ENCODE assay signal across 18 cellular contexts in the genomic region with DNA sequence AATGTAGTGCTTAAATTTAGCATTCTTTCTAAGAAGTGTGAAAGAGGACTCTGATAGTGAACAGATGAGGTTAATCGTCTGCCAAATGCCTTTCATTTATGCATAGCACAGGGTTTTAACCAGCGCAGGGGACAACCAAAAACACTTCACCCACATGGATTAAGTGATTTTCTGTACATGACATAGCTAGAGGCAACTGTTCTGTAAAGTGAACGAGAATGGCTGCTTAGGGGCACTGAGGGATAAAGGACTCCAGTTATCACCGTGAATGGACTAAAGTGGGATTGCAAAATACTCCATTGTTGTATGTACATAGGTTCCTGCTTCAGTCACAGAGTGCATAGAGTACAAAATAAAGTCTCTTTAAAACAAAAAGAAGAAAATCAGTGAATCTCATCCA.
"Had no signal": no experiment of that assay in that cellular context is flagged by ENCODE, and none has a peak within 500 bp of the region (broad histone marks: within the 10 kb centered on the region; RNA-seq: fewer than 3 reads in every experiment).

No MANE protein-coding gene starts in this region.

- DNase-seq: activated CD4-positive, alpha-beta T cell treated with anti-CD3 and anti-CD28 coated beads for 1 hour; activated effector memory CD4-positive, alpha-beta T cell treated with anti-CD3 and anti-CD28 coated beads, Interleukin-2, amount 50 U/mL, for 16 hours; activated naive CD4-positive, alpha-beta T cell treated with anti-CD3 and anti-CD28 coated beads, Interleukin-2, amount 50 U/mL, for 16 hours; activated T-cell treated with anti-CD3 and anti-CD28 coated beads, Interleukin-2, amount 50 U/mL, for 72 hours; aorta; gastrocnemius medialis; heart left ventricle; left lung; mucosa of descending colon; naive B cell; retina; stimulated activated CD4-positive, alpha-beta T cell treated with anti-CD3 and anti-CD28 coated beads, Interleukin-12 subunit alpha, Interleukin-12 subunit beta, amount 100 ng/mL, for 4 hours; stimulated activated CD4-positive, alpha-beta T cell treated with anti-CD3 and anti-CD28 coated beads, Interleukin-2, amount 100 ng/mL, for 24 hours; uterus; WERI-Rb-1 had no signal

- H3K27ac ChIP-seq: breast epithelium, coronary artery, gastrocnemius medialis, heart left ventricle, left lung, tibial nerve, uterus, WERI-Rb-1 had no signal

- H3K27me3 ChIP-seq: breast epithelium, gastrocnemius medialis, heart left ventricle, left lung, tibial nerve, uterus had no signal

- H3K9me3 ChIP-seq: breast epithelium, gastrocnemius medialis, heart left ventricle, left lung, mucosa of descending colon, tibial nerve, uterus had no signal

- H3K36me3 ChIP-seq: breast epithelium, gastrocnemius medialis, heart left ventricle, left lung, tibial nerve, uterus, WERI-Rb-1 had no signal

- ATAC-seq: activated T-cell treated with anti-CD3 and anti-CD28 coated beads, Interleukin-2, amount 50 U/mL, for 72 hours; gastrocnemius medialis; left lung; mucosa of descending colon had no signal

- H3K4me1 ChIP-seq: breast epithelium, gastrocnemius medialis, left lung, uterus had no signal

- H3K4me3 ChIP-seq: breast epithelium, coronary artery, gastrocnemius medialis, heart left ventricle, left lung, mucosa of descending colon, tibial nerve, uterus had no signal
